Comparison of ENCODE assay signal across 21 cellular contexts in the genomic region with DNA sequence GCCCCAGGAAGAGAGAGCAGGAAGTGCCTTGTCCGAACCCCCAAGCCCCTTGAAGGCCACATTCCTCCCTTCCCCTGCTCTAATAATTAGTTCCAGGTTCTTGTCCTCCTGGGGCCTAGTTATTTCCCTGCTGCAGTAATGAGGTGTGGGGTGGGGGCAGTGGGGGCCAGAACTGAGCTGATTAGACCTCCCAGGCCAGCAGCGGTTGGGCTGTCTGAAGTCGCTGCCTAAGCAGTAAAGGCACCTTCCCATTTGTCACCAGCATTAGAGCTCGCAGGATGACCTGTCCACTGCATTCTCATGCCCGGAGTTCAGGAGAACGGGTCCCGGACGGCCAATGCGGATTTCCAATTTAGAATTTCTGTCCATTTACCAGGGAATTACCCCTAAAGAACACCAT.
"Had no signal": no experiment of that assay in that cellular context is flagged by ENCODE, and none has a peak within 500 bp of the region (broad histone marks: within the 10 kb centered on the region; RNA-seq: fewer than 3 reads in every experiment).

No MANE protein-coding gene starts in this region.

- DNase-seq: cortex of kidney; effector CD4-positive, alpha-beta T cell; hypothalamus; left lung; mesendoderm; midbrain; naive thymus-derived CD8-positive, alpha-beta T cell; nephron progenitor cell; right cardiac atrium; sigmoid colon; stimulated activated CD4-positive, alpha-beta T cell treated with anti-CD3 and anti-CD28 coated beads, Interleukin-2, amount 100 ng/mL, for 24 hours; stimulated activated CD4-positive, alpha-beta T cell treated with anti-CD3 and anti-CD28 coated beads, Interleukin-4, amount 100 ng/mL, for 24 hours; stimulated activated naive CD4-positive, alpha-beta T cell treated with Interleukin-2 at 50 U/mL for 16 hours; stomach; thyroid gland; trophoblast cell had no signal

- H3K36me3 ChIP-seq: left lung, neutrophil, prostate gland, sigmoid colon, stomach, thyroid gland, vagina had no signal

- H3K27me3 ChIP-seq: thyroid gland, vagina had no signal

- H3K36me3 Mint-ChIP-seq: naive thymus-derived CD8-positive, alpha-beta T cell; stimulated activated effector memory CD8-positive, alpha-beta T cell treated with anti-CD3 and anti-CD28 coated beads, Interleukin-12 subunit alpha, Interleukin-12 subunit beta, amount 100 ng/mL, for 72 hours had no signal

- H3K27ac Mint-ChIP-seq: naive thymus-derived CD8-positive, alpha-beta T cell; nephron progenitor cell; stimulated activated effector memory CD8-positive, alpha-beta T cell treated with anti-CD3 and anti-CD28 coated beads, Interleukin-12 subunit alpha, Interleukin-12 subunit beta, amount 100 ng/mL, for 72 hours had no signal

- H3K9me3 ChIP-seq: left lung, neutrophil, prostate gland, sigmoid colon, stomach, thyroid gland, vagina had no signal

- H3K4me3 ChIP-seq: left lung, prostate gland, sigmoid colon, stomach, thyroid gland, vagina had no signal

- H3K4me3 Mint-ChIP-seq: nephron progenitor cell; stimulated activated effector memory CD8-positive, alpha-beta T cell treated with anti-CD3 and anti-CD28 coated beads, Interleukin-12 subunit alpha, Interleukin-12 subunit beta, amount 100 ng/mL, for 72 hours had no signal

- H3K9me3 Mint-ChIP-seq: naive thymus-derived CD8-positive, alpha-beta T cell; nephron progenitor cell; stimulated activated effector memory CD8-positive, alpha-beta T cell treated with anti-CD3 and anti-CD28 coated beads, Interleukin-12 subunit alpha, Interleukin-12 subunit beta, amount 100 ng/mL, for 72 hours had no signal

- ATAC-seq: left lung; naive thymus-derived CD8-positive, alpha-beta T cell; right cardiac atrium; stimulated activated effector memory CD8-positive, alpha-beta T cell treated with anti-CD3 and anti-CD28 coated beads, Interleukin-12 subunit alpha, Interleukin-12 subunit beta, amount 100 ng/mL, for 72 hours had no signal

- H3K27ac ChIP-seq: left lung, neutrophil, parathyroid adenoma, prostate gland, sigmoid colon, stomach, thyroid gland, vagina had no signal

- H3K4me1 ChIP-seq: left lung, parathyroid adenoma, prostate gland, sigmoid colon, stomach, thyroid gland, vagina had no signal
